Comparison of ENCODE assay signal across 18 cellular contexts in the genomic region with DNA sequence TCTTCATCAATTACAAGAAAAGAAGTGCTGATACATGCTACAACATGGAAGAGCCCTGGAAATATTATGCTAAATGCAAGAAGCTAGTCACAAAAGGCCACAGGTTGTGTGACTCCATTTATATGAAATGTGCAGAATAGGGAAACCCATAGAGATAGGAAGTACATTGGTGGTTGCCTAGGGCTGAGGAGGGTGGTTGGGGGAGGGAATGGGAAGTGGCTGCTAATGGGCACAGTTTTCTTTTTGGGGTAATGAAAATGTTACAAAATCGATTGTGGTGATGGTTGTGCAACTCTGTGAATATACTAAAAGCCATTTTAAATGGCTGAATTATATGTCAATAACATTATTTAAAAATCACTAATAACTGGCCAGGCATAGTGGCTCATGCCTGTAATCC. TPM values are rescaled to one million over a fixed set of nuclear protein-coding genes. Genes with fewer than 3 reads are reported as not detected.
"Had no signal": no experiment of that assay in that cellular context is flagged by ENCODE, and none has a peak within 500 bp of the region (broad histone marks: within the 10 kb centered on the region; RNA-seq: fewer than 3 reads in every experiment).

No MANE protein-coding gene starts in this region.

- ATAC-seq: activated CD8-positive, alpha-beta memory T cell treated with anti-CD3 and anti-CD28 coated beads, Interleukin-2, amount 10 ng/mL, durations not matched to agents 7 days and 5 days; left colon; mucosa of descending colon; naive thymus-derived CD8-positive, alpha-beta T cell; stimulated activated naive B cell treated with anti-CD40 and anti-IgM and Interleukin-4, amounts not matched to agents 10 μg/mL and 1 μg/mL and 100 μg/mL, for 72 hours had no signal

- H3K36me3 Mint-ChIP-seq: activated CD4-positive, alpha-beta memory T cell treated with anti-CD3 and anti-CD28 coated beads for 36 hours; activated CD8-positive, alpha-beta memory T cell treated with anti-CD3 and anti-CD28 coated beads, Interleukin-2, amount 10 ng/mL, durations not matched to agents 7 days and 5 days; activated naive CD4-positive, alpha-beta T cell treated with anti-CD3 and anti-CD28 coated beads, Interleukin-2, amount 10 ng/mL, durations not matched to agents 7 days and 5 days had no signal

- H3K27ac Mint-ChIP-seq: activated CD4-positive, alpha-beta memory T cell treated with anti-CD3 and anti-CD28 coated beads for 36 hours; activated CD8-positive, alpha-beta memory T cell treated with anti-CD3 and anti-CD28 coated beads, Interleukin-2, amount 10 ng/mL, durations not matched to agents 7 days and 5 days; activated naive CD4-positive, alpha-beta T cell treated with anti-CD3 and anti-CD28 coated beads, Interleukin-2, amount 10 ng/mL, durations not matched to agents 7 days and 5 days; activated T-helper 2 cell treated with anti-CD3 and anti-CD28 coated beads, Interferon-gamma antibody, Interleukin-2, Interleukin-4, amounts not matched to agents 10 μg/mL and 5 μg/mL and 100 μg/mL, durations not matched to agents 14 hours and 24 hours and 36 hours; memory B cell; stimulated activated naive B cell treated with anti-CD40 and anti-IgM and Interleukin-4, amounts not matched to agents 10 μg/mL and 1 μg/mL and 100 μg/mL, for 72 hours had no signal

- H3K9me3 Mint-ChIP-seq: activated CD4-positive, alpha-beta memory T cell treated with anti-CD3 and anti-CD28 coated beads for 36 hours; activated naive CD4-positive, alpha-beta T cell treated with anti-CD3 and anti-CD28 coated beads, Interleukin-2, amount 10 ng/mL, durations not matched to agents 7 days and 5 days; activated T-helper 2 cell treated with anti-CD3 and anti-CD28 coated beads, Interferon-gamma antibody, Interleukin-2, Interleukin-4, amounts not matched to agents 10 μg/mL and 5 μg/mL and 100 μg/mL, durations not matched to agents 14 hours and 24 hours and 36 hours; memory B cell; naive thymus-derived CD8-positive, alpha-beta T cell; stimulated activated naive B cell treated with anti-CD40 and anti-IgM and Interleukin-4, amounts not matched to agents 10 μg/mL and 1 μg/mL and 100 μg/mL, for 72 hours had no signal

- H3K4me3 Mint-ChIP-seq: activated CD4-positive, alpha-beta memory T cell treated with anti-CD3 and anti-CD28 coated beads for 36 hours; activated CD8-positive, alpha-beta memory T cell treated with anti-CD3 and anti-CD28 coated beads, Interleukin-2, amount 10 ng/mL, durations not matched to agents 7 days and 5 days; activated naive CD4-positive, alpha-beta T cell treated with anti-CD3 and anti-CD28 coated beads, Interleukin-2, amount 10 ng/mL, durations not matched to agents 7 days and 5 days; memory B cell; naive thymus-derived CD8-positive, alpha-beta T cell; stimulated activated naive B cell treated with anti-CD40 and anti-IgM and Interleukin-4, amounts not matched to agents 10 μg/mL and 1 μg/mL and 100 μg/mL, for 72 hours had no signal

- H3K4me1 Mint-ChIP-seq: activated naive CD4-positive, alpha-beta T cell treated with anti-CD3 and anti-CD28 coated beads, Interleukin-2, amount 10 ng/mL, durations not matched to agents 7 days and 5 days; memory B cell had no signal

- H3K27ac ChIP-seq: cardiac muscle cell, esophagus muscularis mucosa, pancreas, transverse colon, WERI-Rb-1 had no signal

- H3K4me3 ChIP-seq: cardiac muscle cell, esophagus muscularis mucosa, mucosa of descending colon, pancreas, transverse colon had no signal

- H3K9me3 ChIP-seq: esophagus muscularis mucosa, mucosa of descending colon, pancreas, transverse colon had no signal

- H3K36me3 ChIP-seq: cardiac muscle cell, esophagus muscularis mucosa, pancreas, transverse colon, WERI-Rb-1 had no signal

- DNase-seq: activated CD4-positive, alpha-beta memory T cell treated with anti-CD3 and anti-CD28 coated beads for 36 hours; activated CD8-positive, alpha-beta memory T cell treated with anti-CD3 and anti-CD28 coated beads, Interleukin-2, amount 10 ng/mL, durations not matched to agents 7 days and 5 days; activated naive CD4-positive, alpha-beta T cell treated with anti-CD3 and anti-CD28 coated beads, Interleukin-2, amount 10 ng/mL, durations not matched to agents 7 days and 5 days; activated T-cell treated with anti-CD3 and anti-CD28 coated beads, Interleukin-2, amount 50 U/mL, for 1 hour; left colon; mucosa of descending colon; naive thymus-derived CD8-positive, alpha-beta T cell; pancreas; stimulated activated CD4-positive, alpha-beta T cell treated with anti-CD3 and anti-CD28 coated beads, Interleukin-2, amount 100 ng/mL, for 48 hours; stimulated activated naive B cell treated with anti-CD40 and anti-IgM and Interleukin-4, amounts not matched to agents 10 μg/mL and 1 μg/mL and 100 μg/mL, for 72 hours; transverse colon; WERI-Rb-1 had no signal

RNA-seq across cellular contexts. Expression of a gene that starts 24.3 kb away (rescaled TPM):
- total RNA-seq: activated CD4-positive, alpha-beta memory T cell treated with anti-CD3 and anti-CD28 coated beads for 36 hours; activated CD8-positive, alpha-beta memory T cell treated with anti-CD3 and anti-CD28 coated beads, Interleukin-2, amount 10 ng/mL, durations not matched to agents 7 days and 5 days; activated T-helper 2 cell treated with anti-CD3 and anti-CD28 coated beads, Interferon-gamma antibody, Interleukin-2, Interleukin-4, amounts not matched to agents 10 μg/mL and 5 μg/mL and 100 μg/mL, durations not matched to agents 14 hours and 24 hours and 36 hours; cardiac muscle cell; esophagus muscularis mucosa; left colon; mucosa of descending colon; naive thymus-derived CD8-positive, alpha-beta T cell; pancreas; renal cortical epithelial cell; T-helper 1 cell treated with Interleukin-12 subunit alpha and Interleukin-12 subunit beta and Interleukin-4 antibody, amounts not matched to agents 30 ng/mL and 1 ng/mL, for 36 hours; transverse colon had no signal

RNA-seq across cellular contexts. Expression of a gene that starts 47.6 kb away (rescaled TPM):
- total RNA-seq: naive thymus-derived CD8-positive, alpha-beta T cell; T-helper 1 cell treated with Interleukin-12 subunit alpha and Interleukin-12 subunit beta and Interleukin-4 antibody, amounts not matched to agents 30 ng/mL and 1 ng/mL, for 36 hours had no signal
